Comparison of ENCODE assay signal across 36 cellular contexts in genomic region chr9:130854835-130855234, GRCh38. TPM values are rescaled to one million over a fixed set of nuclear protein-coding genes. Genes with fewer than 3 reads are reported as not detected.
A peak's percentile ranks its signal among the peaks of the same experiment; 100 is the strongest.
DNase-seq lines count a peak whose midpoint lies in the region; ATAC-seq, FAIRE-seq and TF ChIP-seq lines count a peak whose summit lies in the region.
"Had no signal": no experiment of that assay in that cellular context is flagged by ENCODE, and none has a peak within 500 bp of the region (broad histone marks: within the 10 kb centered on the region; RNA-seq: fewer than 3 reads in every experiment).

No MANE protein-coding gene starts in this region.

- peaks cover 0 to 12% of the 10 kb centered on the region in 2 donors for H3K4me1 ChIP-seq in kidney (ENCODE audit: control insufficient read depth in 1 of 2, insufficient read depth in 1 of 2, low read depth in 1 of 2, low read length in 2 of 2)
- H3K4me1 ChIP-seq in stomach smooth muscle (ENCODE audit: control insufficient read depth, insufficient read depth, low read length), result peaks cover 44% of the 10 kb centered on the region
- H3K4me1 ChIP-seq: BE2C, neural progenitor cell had no signal

- TF ChIP-seq CTCF in AG10803 (conservative IDR thresholded peaks at IDR 0.05; ENCODE audit: low read length) (0 out of 2 replicates have a peak, but pooled peaks have one; percentile 5), WTC11 (IDR thresholded peaks at IDR 0.05) (no peak), kidney (IDR thresholded peaks at IDR 0.05; ENCODE audit: borderline replicate concordance, extremely low read depth, insufficient read depth) (no peak), lower leg skin (IDR thresholded peaks at IDR 0.05) (no peak)

- H3K27me3 Mint-ChIP-seq in WTC11 (ENCODE audit: low read depth), result no peaks in the 10 kb centered on the region
- H3K27me3 Mint-ChIP-seq in activated naive CD8-positive, alpha-beta T cell treated with anti-CD3 and anti-CD28 coated beads for 36 hours, result no peaks in the 10 kb centered on the region
- H3K27me3 Mint-ChIP-seq: activated naive CD4-positive, alpha-beta T cell treated with anti-CD3 and anti-CD28 coated beads, Interleukin-2, amount 50 U/mL, for 24 hours; CD8-positive, alpha-beta memory T cell; memory B cell had no signal

- TF ChIP-seq POLR2A in lower leg skin (IDR thresholded peaks at IDR 0.05), result no peak

- DNase-seq in AG10803 (ENCODE audit: low read depth), result no peak
- no peak for DNase-seq in WTC11 (ENCODE audit: low spot score)
- peak; percentile 60 for DNase-seq in kidney
- no peak for DNase-seq in lower leg skin (ENCODE audit: low spot score in 2 of 2)
- no peak for DNase-seq in activated naive CD8-positive, alpha-beta T cell treated with anti-CD3 and anti-CD28 coated beads for 36 hours
- DNase-seq: activated CD4-positive, alpha-beta T cell treated with anti-CD3 and anti-CD28 coated beads for 1 hour; activated CD8-positive, alpha-beta T cell treated with anti-CD3 and anti-CD28 coated beads, Interleukin-2, amount 10 ng/mL, durations not matched to agents 7 days and 5 days; activated T-cell treated with anti-CD3 and anti-CD28 coated beads for 4 hours; amygdala; BE2C; CD8-positive, alpha-beta memory T cell; DMS 273 treated with DMSO at 0.1 percent for 48 hours; MV-4-11; NCI-H1436; NCI-H2081; NCI-H2227 treated with DMSO at 0.1 percent for 48 hours; NCI-H526; posterior cingulate gyrus; right lobe of liver; SHP77 treated with DMSO at 0.1 percent for 48 hours; stimulated activated CD4-positive, alpha-beta T cell treated with anti-CD3 and anti-CD28 coated beads, Interleukin-12 subunit alpha, Interleukin-12 subunit beta, amount 100 ng/mL, for 4 hours; stimulated activated CD4-positive, alpha-beta T cell treated with anti-CD3 and anti-CD28 coated beads, Interleukin-4, amount 100 ng/mL, for 1 hour; T-helper 2 cell; transverse colon had no signal

- H3K4me3 Mint-ChIP-seq in WTC11, result no peak overlapping the region
- no peak overlapping the region for H3K4me3 Mint-ChIP-seq in activated naive CD8-positive, alpha-beta T cell treated with anti-CD3 and anti-CD28 coated beads for 36 hours
- H3K4me3 Mint-ChIP-seq: activated CD8-positive, alpha-beta T cell treated with anti-CD3 and anti-CD28 coated beads, Interleukin-2, amount 10 ng/mL, durations not matched to agents 7 days and 5 days; activated naive CD4-positive, alpha-beta T cell treated with anti-CD3 and anti-CD28 coated beads, Interleukin-2, amount 50 U/mL, for 24 hours; CD8-positive, alpha-beta memory T cell; memory B cell; neural progenitor cell had no signal

- ATAC-seq in WTC11 (0 out of 2 replicates have a peak, but pooled peaks have one; percentile 51), HG02642 (IDR thresholded peaks at IDR 0.05; ENCODE audit: poor library complexity, unreplicated experiment) (no peak), esophagus mucosa (no peak)
- ATAC-seq: activated CD8-positive, alpha-beta T cell treated with anti-CD3 and anti-CD28 coated beads, Interleukin-2, amount 10 ng/mL, durations not matched to agents 7 days and 5 days; right lobe of liver had no signal

- intact Hi-C loops in kidney (cut with DNase I), result no loop called here
- intact Hi-C loops in lower leg skin (cut with DNase I; ENCODE audit: low total_unique reads), result no loop called here

- no peaks in the 10 kb centered on the region for H3K27me3 ChIP-seq in stomach smooth muscle (ENCODE audit: control insufficient read depth in 1 of 2, insufficient read depth in 2 of 2, low read length in 2 of 2)
- H3K27me3 ChIP-seq: BE2C, breast epithelium, neural progenitor cell, right lobe of liver, transverse colon had no signal

- no peak overlapping the region for H3K27ac Mint-ChIP-seq in WTC11
- no peak overlapping the region for H3K27ac Mint-ChIP-seq in activated naive CD8-positive, alpha-beta T cell treated with anti-CD3 and anti-CD28 coated beads for 36 hours
- H3K27ac Mint-ChIP-seq: activated CD8-positive, alpha-beta T cell treated with anti-CD3 and anti-CD28 coated beads, Interleukin-2, amount 10 ng/mL, durations not matched to agents 7 days and 5 days; activated naive CD4-positive, alpha-beta T cell treated with anti-CD3 and anti-CD28 coated beads, Interleukin-2, amount 50 U/mL, for 24 hours; activated T-helper 2 cell treated with anti-CD3 and anti-CD28 coated beads, Interferon-gamma antibody, Interleukin-2, Interleukin-4, amounts not matched to agents 10 μg/mL and 5 μg/mL and 100 μg/mL, durations not matched to agents 14 hours and 24 hours and 36 hours; CD8-positive, alpha-beta memory T cell; memory B cell; neural progenitor cell had no signal

- H3K27ac ChIP-seq in kidney (ENCODE audit: low read depth in 2 of 2, low read length in 2 of 2) (no peak overlapping the region), stomach smooth muscle (ENCODE audit: low read length) (peak overlapping the region; percentile 25)
- H3K27ac ChIP-seq: breast epithelium, neural progenitor cell, right lobe of liver had no signal

- H3K9me3 ChIP-seq in kidney (ENCODE audit: control insufficient read depth in 1 of 2, low read length in 2 of 2) (no peaks in the 10 kb centered on the region), stomach smooth muscle (ENCODE audit: control insufficient read depth in 2 of 2, low read length in 2 of 2) (no peaks in the 10 kb centered on the region)
- H3K9me3 ChIP-seq: BE2C, breast epithelium, right lobe of liver, transverse colon had no signal

- CTCF ChIA-PET in WTC11 (lab: Charles Lee), result interaction anchor here (0.7 to 1.4 kb wide), 6 partner anchors 8 to 97 kb away, joined by 3 to 6 read pairs (median 4); no protein-coding TSS in a partner anchor

- WGBS in lower leg skin, 2 donors, result 94 to 95% methylated on average over 9 of the region's 9 CpGs

- no peak overlapping the region for H3K4me3 ChIP-seq in AG10803 (ENCODE audit: low read length)
- H3K4me3 ChIP-seq in kidney (ENCODE audit: low read length in 2 of 2), result no peak overlapping the region
- no peak overlapping the region for H3K4me3 ChIP-seq in stomach smooth muscle (ENCODE audit: low read length in 2 of 2)
- no peak overlapping the region for H3K4me3 ChIP-seq in lower leg skin (ENCODE audit: low read depth, poor library complexity, severe bottlenecking)
- H3K4me3 ChIP-seq: breast epithelium, neural progenitor cell, right lobe of liver, transverse colon had no signal

- H3K9ac ChIP-seq in kidney (ENCODE audit: low read length in 2 of 2) (no peak overlapping the region), stomach smooth muscle (ENCODE audit: low read length in 2 of 2) (no peak overlapping the region)
- H3K9ac ChIP-seq: neural progenitor cell had no signal

- H3K4me1 Mint-ChIP-seq in WTC11, result peaks cover 18% of the 10 kb centered on the region
- H3K4me1 Mint-ChIP-seq in activated naive CD8-positive, alpha-beta T cell treated with anti-CD3 and anti-CD28 coated beads for 36 hours, result peaks cover 3% of the 10 kb centered on the region

- H3K36me3 Mint-ChIP-seq in WTC11, result peaks cover 38% of the 10 kb centered on the region
- peaks cover 3% of the 10 kb centered on the region for H3K36me3 Mint-ChIP-seq in activated naive CD8-positive, alpha-beta T cell treated with anti-CD3 and anti-CD28 coated beads for 36 hours

- H3K9me3 Mint-ChIP-seq in WTC11, result peaks cover 3% of the 10 kb centered on the region
- no peaks in the 10 kb centered on the region for H3K9me3 Mint-ChIP-seq in activated naive CD8-positive, alpha-beta T cell treated with anti-CD3 and anti-CD28 coated beads for 36 hours
- H3K9me3 Mint-ChIP-seq: activated naive CD4-positive, alpha-beta T cell treated with anti-CD3 and anti-CD28 coated beads, Interleukin-2, amount 50 U/mL, for 24 hours; activated T-helper 2 cell treated with anti-CD3 and anti-CD28 coated beads, Interferon-gamma antibody, Interleukin-2, Interleukin-4, amounts not matched to agents 10 μg/mL and 5 μg/mL and 100 μg/mL, durations not matched to agents 14 hours and 24 hours and 36 hours; CD8-positive, alpha-beta memory T cell; memory B cell; neural progenitor cell had no signal

- H3K36me3 ChIP-seq in kidney (ENCODE audit: control insufficient read depth in 1 of 2, insufficient read depth in 2 of 2, low read length in 2 of 2) (peaks cover 10 to 16% of the 10 kb centered on the region in 2 donors), stomach smooth muscle (ENCODE audit: control insufficient read depth in 2 of 2, insufficient read depth in 2 of 2, low read length in 2 of 2) (peaks cover 24 to 36% of the 10 kb centered on the region in 2 donors)

- no peak for FAIRE-seq in kidney (lab: Jason Lieb, UNC)
- FAIRE-seq: GM18507 had no signal

- POLR2A ChIA-PET in WTC11 (lab: Charles Lee), result no interaction called here

TF ChIP-seq in WTC11, 78 proteins besides CTCF, POLR2A, EP300 and RAD21 (continues in another document):
- TF ChIP-seq ZNF219 (CRISPR knock-in tag; IDR thresholded peaks at IDR 0.05; ENCODE audit: borderline replicate concordance) (no peak), TEAD1 (CRISPR knock-in tag; IDR thresholded peaks at IDR 0.05) (no peak), ZNF423 (CRISPR knock-in tag; IDR thresholded peaks at IDR 0.05) (no peak), FOXP4 (CRISPR knock-in tag; IDR thresholded peaks at IDR 0.05) (no peak), RELA (CRISPR knock-in tag; IDR thresholded peaks at IDR 0.05; ENCODE audit: borderline replicate concordance) (no peak)

RNA-seq across cellular contexts. Expression of gene ABL1, which starts 19.8 kb away (rescaled TPM):
- total RNA-seq in WTC11 (2021) (87.5 to 104 TPM (median 89.1 TPM) in 3 replicates), kidney (63.6 TPM), lower leg skin (10 to 100 TPM; 21.2 to 47.2 (median 34.3) TPM), esophagus mucosa (28.4 TPM)
- polyA plus RNA-seq in kidney (ENCODE audit: insufficient read depth, low read depth, low replicate concordance), result 15.0 TPM
- total RNA-seq in activated naive CD8-positive, alpha-beta T cell treated with anti-CD3 and anti-CD28 coated beads for 36 hours, result 10 to 100 TPM; 37.9 to 38.5 TPM

RNA-seq across cellular contexts. Expression of gene QRFP, which starts 41.8 kb away (rescaled TPM):
- total RNA-seq in WTC11 (2021) (not detected in 3 replicates), kidney (not detected), lower leg skin (not detected), esophagus mucosa (not detected)
- not detected for polyA plus RNA-seq in kidney (ENCODE audit: insufficient read depth, low read depth, low replicate concordance)
- not detected for total RNA-seq in activated naive CD8-positive, alpha-beta T cell treated with anti-CD3 and anti-CD28 coated beads for 36 hours
- total RNA-seq: A673; activated CD8-positive, alpha-beta T cell treated with anti-CD3 and anti-CD28 coated beads, Interleukin-2, amount 10 ng/mL, durations not matched to agents 7 days and 5 days; activated T-helper 2 cell treated with anti-CD3 and anti-CD28 coated beads, Interferon-gamma antibody, Interleukin-2, Interleukin-4, amounts not matched to agents 10 μg/mL and 5 μg/mL and 100 μg/mL, durations not matched to agents 14 hours and 24 hours and 36 hours; breast epithelium; CD8-positive, alpha-beta memory T cell; H4; LHCN-M2; transverse colon had no signal
- polyA plus RNA-seq: CD8-positive, alpha-beta memory T cell had no signal
